Comparison of ENCODE assay signal across 8 cellular contexts in the genomic region with DNA sequence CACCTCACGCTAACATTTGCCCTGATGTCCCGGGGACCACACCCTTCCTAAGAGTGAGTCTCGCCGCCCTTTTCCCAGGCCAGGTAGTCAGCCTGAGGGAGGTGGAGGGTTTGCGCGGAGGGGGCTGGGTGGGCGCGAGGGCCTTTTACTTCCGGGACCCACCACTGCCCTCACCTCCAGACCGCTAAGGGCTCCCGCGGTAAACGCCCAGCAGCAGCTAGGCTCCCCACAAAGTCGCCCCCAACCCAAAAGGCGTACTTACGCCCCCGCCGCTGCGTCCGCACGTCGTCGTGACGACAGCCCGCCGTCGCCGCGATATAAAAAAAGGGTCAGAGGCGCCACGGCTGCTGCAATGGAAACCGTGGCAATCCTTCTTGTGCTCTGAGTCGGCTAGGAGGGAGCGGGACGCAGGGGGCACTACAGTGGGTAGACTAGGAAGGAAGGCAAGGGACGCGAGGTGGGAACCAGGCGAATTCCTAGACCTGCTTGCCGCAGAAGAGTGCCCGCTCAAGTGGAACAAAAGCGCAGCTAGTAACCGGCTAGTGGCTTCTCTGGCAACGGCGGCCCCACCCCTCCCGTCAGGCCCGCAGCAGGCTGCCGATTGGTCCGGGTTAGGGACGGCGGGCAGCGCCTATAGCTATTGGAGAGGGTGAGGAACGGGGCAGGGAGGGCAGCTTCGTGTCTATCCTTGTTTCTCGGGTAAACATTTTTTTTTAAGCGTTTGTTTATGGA. TPM values are rescaled to one million over a fixed set of nuclear protein-coding genes. Genes with fewer than 3 reads are reported as not detected.
DNase-seq lines count a peak whose midpoint lies in the region; ATAC-seq and TF ChIP-seq lines count a peak whose summit lies in the region.

A gene with protein sequence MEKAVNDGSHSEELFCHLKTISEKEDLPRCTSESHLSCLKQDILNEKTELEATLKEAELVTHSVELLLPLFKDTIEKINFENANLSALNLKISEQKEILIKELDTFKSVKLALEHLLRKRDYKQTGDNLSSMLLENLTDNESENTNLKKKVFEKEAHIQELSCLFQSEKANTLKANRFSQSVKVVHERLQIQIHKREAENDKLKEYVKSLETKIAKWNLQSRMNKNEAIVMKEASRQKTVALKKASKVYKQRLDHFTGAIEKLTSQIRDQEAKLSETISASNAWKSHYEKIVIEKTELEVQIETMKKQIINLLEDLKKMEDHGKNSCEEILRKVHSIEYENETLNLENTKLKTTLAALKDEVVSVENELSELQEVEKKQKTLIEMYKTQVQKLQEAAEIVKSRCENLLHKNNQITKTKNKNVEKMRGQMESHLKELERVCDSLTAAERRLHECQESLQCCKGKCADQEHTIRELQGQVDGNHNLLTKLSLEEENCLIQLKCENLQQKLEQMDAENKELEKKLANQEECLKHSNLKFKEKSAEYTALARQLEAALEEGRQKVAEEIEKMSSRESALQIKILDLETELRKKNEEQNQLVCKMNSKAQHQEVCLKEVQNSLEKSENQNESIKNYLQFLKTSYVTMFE (minus strand): TSS at position 553 of the 732 bp plus-strand sequence. CDS start 9,296 bp downstream, outside the sequence.

- peak; percentile 52 for DNase-seq in NCI-H1694 treated with DMSO at 0.1 percent for 48 hours (lab: John Stamatoyannopoulos, UW)
- peak; percentile 79 to 83 (median 81) for DNase-seq in T-helper 17 cell
- peak; percentile 45 to 93 (median 83) for DNase-seq in amygdala (lab: John Stamatoyannopoulos, UW)
- peak; percentile 94 for DNase-seq in left cardiac atrium
- peak; percentile 93 for DNase-seq in prostate gland (ENCODE audit: low spot score)

- H3K4me1 ChIP-seq in prostate gland (replicated peaks) (no peaks in the 10 kb centered on the region), urinary bladder (ENCODE audit: insufficient read depth) (no peaks in the 10 kb centered on the region)

- H3K27ac Mint-ChIP-seq in T-helper 17 cell = peak within 1 kb of the TSS; percentile 95

- H3K27me3 ChIP-seq in prostate gland (replicated peaks; ENCODE audit: insufficient read depth) = no peaks in the 10 kb centered on the region

- no peaks in the 10 kb centered on the region for H3K36me3 Mint-ChIP-seq in T-helper 17 cell (ENCODE audit: low read depth)

- no peaks in the 10 kb centered on the region for H3K27me3 Mint-ChIP-seq in T-helper 17 cell

- H3K9me3 ChIP-seq in T-helper 17 cell (ENCODE audit: control insufficient read depth, low read length, poor library complexity, severe bottlenecking) (no peaks in the 10 kb centered on the region), prostate gland (no peaks in the 10 kb centered on the region)

- TF ChIP-seq CTCF in prostate gland (IDR thresholded peaks at IDR 0.05) = peak in 1 of 4 experiments; percentile 5

- H3K36me3 ChIP-seq in prostate gland = no peaks in the 10 kb centered on the region
- no peaks in the 10 kb centered on the region for H3K36me3 ChIP-seq in urinary bladder (ENCODE audit: insufficient read depth)

- H3K4me3 Mint-ChIP-seq in T-helper 17 cell = peak within 1 kb of the TSS; percentile 94

- H3K4me1 Mint-ChIP-seq in T-helper 17 cell = peaks cover 44% of the 10 kb centered on the region

- H3K4me3 ChIP-seq in prostate gland (peak within 1 kb of the TSS; percentile 79 to 87), urinary bladder (ENCODE audit: low read depth, low read length) (peak within 1 kb of the TSS; percentile 87)

- intact Hi-C loops in left cardiac atrium (cut with DNase I) (loop anchor here in 1 of 2 donors (10.0 kb wide), 1 partner anchor 309 kb away; the partner anchor contains the start of gene SH3GLB1), prostate gland (cut with DNase I) (loop anchor here (10.0 kb wide), 1 partner anchor 309 kb away; the partner anchor contains the start of gene SH3GLB1)

- WGBS in prostate gland = under 1% methylated on average over 55 of the region's 55 CpGs
- WGBS in urinary bladder = under 1% methylated on average over 55 of the region's 55 CpGs

- ATAC-seq in HG02885 (IDR thresholded peaks at IDR 0.05; ENCODE audit: poor library complexity, unreplicated experiment) (peak; percentile 100), T-helper 17 cell (peak; percentile 99), left cardiac atrium (peak; percentile 100)

- TF ChIP-seq POLR2A in GM15510 (IDR thresholded peaks at IDR 0.05; ENCODE audit: borderline replicate concordance, extremely low read depth, insufficient read length) (peak; percentile 39), prostate gland (IDR thresholded peaks at IDR 0.05) (peak; percentile 88)

- peak within 1 kb of the TSS; percentile 61 to 69 for H3K27ac ChIP-seq in prostate gland
- peak within 1 kb of the TSS; percentile 79 for H3K27ac ChIP-seq in urinary bladder (ENCODE audit: low read depth)

RNA-seq across cellular contexts. Expression of the gene that starts here (rescaled TPM):
- total RNA-seq in T-helper 17 cell (100 to 1,000 TPM; 122 to 145 TPM), left cardiac atrium (10 to 100 TPM; 13.0 TPM), prostate gland (10 to 100 TPM; 47.9 to 54.2 TPM), urinary bladder (122 TPM)
- polyA plus RNA-seq in urinary bladder = 10.3 TPM

Comparison
In these comparisons a context has a peak if more than half of its experiments do, and no peak if none do; other contexts are left out.
1. Peak in every context shown above with its lines: DNase-seq, ATAC-seq, H3K4me3 ChIP-seq and H3K27ac ChIP-seq.